1 cellular context compared by ENCODE assay signal in the genomic region with DNA sequence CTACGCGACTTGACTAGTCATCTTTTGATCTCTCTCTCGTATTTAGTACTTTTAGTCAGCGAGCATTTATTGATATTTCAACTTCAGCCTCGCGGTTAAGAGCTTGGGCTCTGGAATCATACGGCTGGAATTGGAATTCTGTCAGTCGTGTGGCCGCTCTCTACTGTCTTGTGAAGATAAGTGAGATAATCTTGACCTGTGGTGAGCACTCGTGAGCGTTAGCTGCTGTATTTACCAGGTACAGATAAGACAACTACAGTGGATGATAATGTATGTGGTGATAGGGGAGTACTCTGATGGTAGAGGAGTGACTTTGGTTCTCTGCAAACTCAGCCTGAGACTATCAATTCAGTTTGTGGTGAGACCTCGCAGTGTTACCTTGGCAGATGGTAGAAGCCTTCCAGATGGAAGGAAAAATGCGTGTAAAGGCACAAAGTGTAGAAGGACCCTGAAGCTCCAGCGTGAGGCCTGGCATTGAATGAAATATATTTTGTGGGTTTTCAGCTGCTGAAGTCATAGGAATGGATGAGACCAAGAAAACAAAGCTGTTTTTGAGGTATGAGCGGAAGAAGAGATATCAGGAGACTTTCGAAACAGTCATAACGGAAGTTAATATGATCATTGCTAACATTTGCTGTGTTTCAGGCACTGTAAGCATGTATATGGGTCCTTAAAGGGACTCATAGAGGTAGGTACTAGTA.
A peak's percentile ranks its signal among the peaks of the same experiment; 100 is the strongest.
TF ChIP-seq lines count a peak whose summit lies in the region.

No MANE protein-coding gene starts in this region.

TF ChIP-seq in K562, 482 proteins besides CTCF, POLR2A, EP300 and RAD21 (continued from another document and continues in another):
- TF ChIP-seq ETS2 (tag; IDR thresholded peaks at IDR 0.05; ENCODE audit: borderline replicate concordance, poor library complexity, severe bottlenecking) (no peak), DDX20 (tag; IDR thresholded peaks at IDR 0.05; ENCODE audit: low read depth) (peak; percentile 31; the same call in 1 of the 2 replicates), CHD1 (IDR thresholded peaks at IDR 0.05; ENCODE audit: low read length) (no peak), HDAC3 (IDR thresholded peaks at IDR 0.05; ENCODE audit: borderline replicate concordance, partially characterized antibody) (peak; percentile 78), BHLHE40 (IDR thresholded peaks at IDR 0.05; ENCODE audit: low read length) (peak; percentile 98), DMBX1 (CRISPR knock-in tag; IDR thresholded peaks at IDR 0.05; ENCODE audit: borderline replicate concordance) (peak; percentile 36; the same call in 1 of the 2 replicates), YY1 (IDR thresholded peaks at IDR 0.05; ENCODE audit: borderline replicate concordance in 1 of 3, control insufficient read depth in 1 of 3, extremely low read depth in 1 of 3, insufficient read depth in 3 of 3, insufficient read length in 1 of 3, insufficient replicate concordance in 2 of 3, low read depth in 1 of 3, low read length in 2 of 3) (no peak), PTBP1 (IDR thresholded peaks at IDR 0.05; ENCODE audit: low read depth, low read length) (no peak), NCOA1 (IDR thresholded peaks at IDR 0.05; ENCODE audit: low read depth) (no peak; the same call in 1 of the 2 replicates), MAFG (tag; conservative IDR thresholded peaks at IDR 0.05) (no peak), NR2F6 (CRISPR knock-in tag; IDR thresholded peaks at IDR 0.05) (no peak), SUPT5H (IDR thresholded peaks at IDR 0.05) (no peak), ELF1 (tag; IDR thresholded peaks at IDR 0.05) (no peak), NR4A1 (CRISPR knock-in tag; IDR thresholded peaks at IDR 0.05) (no peak), NR4A1 (tag; IDR thresholded peaks at IDR 0.05) (peak; percentile 30; the same call in 1 of the 2 replicates), CEBPB (tag; IDR thresholded peaks at IDR 0.05) (no peak; the same call in 1 of the 2 replicates), ZNF668 (CRISPR knock-in tag; IDR thresholded peaks at IDR 0.05) (no peak), TAF15 (IDR thresholded peaks at IDR 0.05; ENCODE audit: low read depth, low read length) (no peak), KLF10 (CRISPR knock-in tag; IDR thresholded peaks at IDR 0.05) (no peak), CBX2 (IDR thresholded peaks at IDR 0.05; ENCODE audit: insufficient read depth, low read length, poor library complexity, severe bottlenecking) (no peak), TAL1 (IDR thresholded peaks at IDR 0.05) (peak; percentile 94), MTF1 (CRISPR knock-in tag; IDR thresholded peaks at IDR 0.05; ENCODE audit: borderline replicate concordance) (no peak), STAG1 (CRISPR knock-in tag; IDR thresholded peaks at IDR 0.05; ENCODE audit: borderline replicate concordance) (no peak)
- TF ChIP-seq, protein P1, sequence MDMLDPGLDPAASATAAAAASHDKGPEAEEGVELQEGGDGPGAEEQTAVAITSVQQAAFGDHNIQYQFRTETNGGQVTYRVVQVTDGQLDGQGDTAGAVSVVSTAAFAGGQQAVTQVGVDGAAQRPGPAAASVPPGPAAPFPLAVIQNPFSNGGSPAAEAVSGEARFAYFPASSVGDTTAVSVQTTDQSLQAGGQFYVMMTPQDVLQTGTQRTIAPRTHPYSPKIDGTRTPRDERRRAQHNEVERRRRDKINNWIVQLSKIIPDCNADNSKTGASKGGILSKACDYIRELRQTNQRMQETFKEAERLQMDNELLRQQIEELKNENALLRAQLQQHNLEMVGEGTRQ (CRISPR knock-in tag; IDR thresholded peaks at IDR 0.05), result no peak
- TF ChIP-seq, protein P2, sequence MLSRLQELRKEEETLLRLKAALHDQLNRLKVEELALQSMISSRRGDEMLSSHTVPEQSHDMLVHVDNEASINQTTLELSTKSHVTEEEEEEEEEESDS (CRISPR knock-in tag; IDR thresholded peaks at IDR 0.05), result no peak
- TF ChIP-seq, protein P3, sequence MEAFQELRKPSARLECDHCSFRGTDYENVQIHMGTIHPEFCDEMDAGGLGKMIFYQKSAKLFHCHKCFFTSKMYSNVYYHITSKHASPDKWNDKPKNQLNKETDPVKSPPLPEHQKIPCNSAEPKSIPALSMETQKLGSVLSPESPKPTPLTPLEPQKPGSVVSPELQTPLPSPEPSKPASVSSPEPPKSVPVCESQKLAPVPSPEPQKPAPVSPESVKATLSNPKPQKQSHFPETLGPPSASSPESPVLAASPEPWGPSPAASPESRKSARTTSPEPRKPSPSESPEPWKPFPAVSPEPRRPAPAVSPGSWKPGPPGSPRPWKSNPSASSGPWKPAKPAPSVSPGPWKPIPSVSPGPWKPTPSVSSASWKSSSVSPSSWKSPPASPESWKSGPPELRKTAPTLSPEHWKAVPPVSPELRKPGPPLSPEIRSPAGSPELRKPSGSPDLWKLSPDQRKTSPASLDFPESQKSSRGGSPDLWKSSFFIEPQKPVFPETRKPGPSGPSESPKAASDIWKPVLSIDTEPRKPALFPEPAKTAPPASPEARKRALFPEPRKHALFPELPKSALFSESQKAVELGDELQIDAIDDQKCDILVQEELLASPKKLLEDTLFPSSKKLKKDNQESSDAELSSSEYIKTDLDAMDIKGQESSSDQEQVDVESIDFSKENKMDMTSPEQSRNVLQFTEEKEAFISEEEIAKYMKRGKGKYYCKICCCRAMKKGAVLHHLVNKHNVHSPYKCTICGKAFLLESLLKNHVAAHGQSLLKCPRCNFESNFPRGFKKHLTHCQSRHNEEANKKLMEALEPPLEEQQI (IDR thresholded peaks at IDR 0.05), result peak; percentile 61
- TF ChIP-seq, protein P4, sequence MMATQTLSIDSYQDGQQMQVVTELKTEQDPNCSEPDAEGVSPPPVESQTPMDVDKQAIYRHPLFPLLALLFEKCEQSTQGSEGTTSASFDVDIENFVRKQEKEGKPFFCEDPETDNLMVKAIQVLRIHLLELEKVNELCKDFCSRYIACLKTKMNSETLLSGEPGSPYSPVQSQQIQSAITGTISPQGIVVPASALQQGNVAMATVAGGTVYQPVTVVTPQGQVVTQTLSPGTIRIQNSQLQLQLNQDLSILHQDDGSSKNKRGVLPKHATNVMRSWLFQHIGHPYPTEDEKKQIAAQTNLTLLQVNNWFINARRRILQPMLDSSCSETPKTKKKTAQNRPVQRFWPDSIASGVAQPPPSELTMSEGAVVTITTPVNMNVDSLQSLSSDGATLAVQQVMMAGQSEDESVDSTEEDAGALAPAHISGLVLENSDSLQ (IDR thresholded peaks at IDR 0.05), result peak; percentile 34; the same call in 1 of the 2 replicates
- TF ChIP-seq, protein P5, sequence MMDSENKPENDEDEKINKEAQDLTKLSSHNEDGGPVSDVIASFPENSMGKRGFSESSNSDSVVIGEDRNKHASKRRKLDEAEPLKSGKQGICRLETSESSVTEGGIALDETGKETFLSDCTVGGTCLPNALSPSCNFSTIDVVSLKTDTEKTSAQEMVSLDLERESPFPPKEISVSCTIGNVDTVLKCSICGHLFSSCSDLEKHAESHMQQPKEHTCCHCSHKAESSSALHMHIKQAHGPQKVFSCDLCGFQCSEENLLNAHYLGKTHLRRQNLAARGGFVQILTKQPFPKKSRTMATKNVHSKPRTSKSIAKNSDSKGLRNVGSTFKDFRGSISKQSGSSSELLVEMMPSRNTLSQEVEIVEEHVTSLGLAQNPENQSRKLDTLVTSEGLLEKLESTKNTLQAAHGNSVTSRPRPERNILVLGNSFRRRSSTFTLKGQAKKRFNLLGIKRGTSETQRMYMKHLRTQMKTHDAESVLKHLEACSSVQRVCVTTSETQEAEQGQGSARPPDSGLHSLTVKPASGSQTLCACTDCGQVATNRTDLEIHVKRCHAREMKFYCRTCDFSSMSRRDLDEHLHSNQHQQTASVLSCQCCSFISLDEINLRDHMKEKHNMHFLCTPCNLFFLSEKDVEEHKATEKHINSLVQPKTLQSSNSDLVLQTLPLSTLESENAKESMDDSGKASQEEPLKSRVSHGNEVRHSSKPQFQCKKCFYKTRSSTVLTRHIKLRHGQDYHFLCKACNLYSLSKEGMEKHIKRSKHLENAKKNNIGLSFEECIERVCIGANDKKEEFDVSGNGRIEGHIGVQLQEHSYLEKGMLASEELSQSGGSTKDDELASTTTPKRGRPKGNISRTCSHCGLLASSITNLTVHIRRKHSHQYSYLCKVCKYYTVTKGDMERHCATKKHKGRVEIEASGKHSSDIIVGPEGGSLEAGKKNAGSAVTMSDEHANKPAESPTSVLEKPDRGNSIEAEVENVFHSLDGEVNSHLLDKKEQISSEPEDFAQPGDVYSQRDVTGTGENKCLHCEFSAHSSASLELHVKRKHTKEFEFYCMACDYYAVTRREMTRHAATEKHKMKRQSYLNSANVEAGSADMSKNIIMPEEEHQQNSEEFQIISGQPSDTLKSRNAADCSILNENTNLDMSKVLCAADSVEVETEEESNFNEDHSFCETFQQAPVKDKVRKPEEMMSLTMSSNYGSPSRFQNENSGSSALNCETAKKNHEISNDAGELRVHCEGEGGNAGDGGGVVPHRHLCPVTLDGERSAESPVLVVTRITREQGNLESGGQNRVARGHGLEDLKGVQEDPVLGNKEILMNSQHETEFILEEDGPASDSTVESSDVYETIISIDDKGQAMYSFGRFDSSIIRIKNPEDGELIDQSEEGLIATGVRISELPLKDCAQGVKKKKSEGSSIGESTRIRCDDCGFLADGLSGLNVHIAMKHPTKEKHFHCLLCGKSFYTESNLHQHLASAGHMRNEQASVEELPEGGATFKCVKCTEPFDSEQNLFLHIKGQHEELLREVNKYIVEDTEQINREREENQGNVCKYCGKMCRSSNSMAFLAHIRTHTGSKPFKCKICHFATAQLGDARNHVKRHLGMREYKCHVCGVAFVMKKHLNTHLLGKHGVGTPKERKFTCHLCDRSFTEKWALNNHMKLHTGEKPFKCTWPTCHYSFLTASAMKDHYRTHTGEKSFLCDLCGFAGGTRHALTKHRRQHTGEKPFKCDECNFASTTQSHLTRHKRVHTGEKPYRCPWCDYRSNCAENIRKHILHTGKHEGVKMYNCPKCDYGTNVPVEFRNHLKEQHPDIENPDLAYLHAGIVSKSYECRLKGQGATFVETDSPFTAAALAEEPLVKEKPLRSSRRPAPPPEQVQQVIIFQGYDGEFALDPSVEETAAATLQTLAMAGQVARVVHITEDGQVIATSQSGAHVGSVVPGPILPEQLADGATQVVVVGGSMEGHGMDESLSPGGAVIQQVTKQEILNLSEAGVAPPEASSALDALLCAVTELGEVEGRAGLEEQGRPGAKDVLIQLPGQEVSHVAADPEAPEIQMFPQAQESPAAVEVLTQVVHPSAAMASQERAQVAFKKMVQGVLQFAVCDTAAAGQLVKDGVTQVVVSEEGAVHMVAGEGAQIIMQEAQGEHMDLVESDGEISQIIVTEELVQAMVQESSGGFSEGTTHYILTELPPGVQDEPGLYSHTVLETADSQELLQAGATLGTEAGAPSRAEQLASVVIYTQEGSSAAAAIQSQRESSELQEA (IDR thresholded peaks at IDR 0.05; ENCODE audit: low read depth), result no peak
- TF ChIP-seq, protein P6, sequence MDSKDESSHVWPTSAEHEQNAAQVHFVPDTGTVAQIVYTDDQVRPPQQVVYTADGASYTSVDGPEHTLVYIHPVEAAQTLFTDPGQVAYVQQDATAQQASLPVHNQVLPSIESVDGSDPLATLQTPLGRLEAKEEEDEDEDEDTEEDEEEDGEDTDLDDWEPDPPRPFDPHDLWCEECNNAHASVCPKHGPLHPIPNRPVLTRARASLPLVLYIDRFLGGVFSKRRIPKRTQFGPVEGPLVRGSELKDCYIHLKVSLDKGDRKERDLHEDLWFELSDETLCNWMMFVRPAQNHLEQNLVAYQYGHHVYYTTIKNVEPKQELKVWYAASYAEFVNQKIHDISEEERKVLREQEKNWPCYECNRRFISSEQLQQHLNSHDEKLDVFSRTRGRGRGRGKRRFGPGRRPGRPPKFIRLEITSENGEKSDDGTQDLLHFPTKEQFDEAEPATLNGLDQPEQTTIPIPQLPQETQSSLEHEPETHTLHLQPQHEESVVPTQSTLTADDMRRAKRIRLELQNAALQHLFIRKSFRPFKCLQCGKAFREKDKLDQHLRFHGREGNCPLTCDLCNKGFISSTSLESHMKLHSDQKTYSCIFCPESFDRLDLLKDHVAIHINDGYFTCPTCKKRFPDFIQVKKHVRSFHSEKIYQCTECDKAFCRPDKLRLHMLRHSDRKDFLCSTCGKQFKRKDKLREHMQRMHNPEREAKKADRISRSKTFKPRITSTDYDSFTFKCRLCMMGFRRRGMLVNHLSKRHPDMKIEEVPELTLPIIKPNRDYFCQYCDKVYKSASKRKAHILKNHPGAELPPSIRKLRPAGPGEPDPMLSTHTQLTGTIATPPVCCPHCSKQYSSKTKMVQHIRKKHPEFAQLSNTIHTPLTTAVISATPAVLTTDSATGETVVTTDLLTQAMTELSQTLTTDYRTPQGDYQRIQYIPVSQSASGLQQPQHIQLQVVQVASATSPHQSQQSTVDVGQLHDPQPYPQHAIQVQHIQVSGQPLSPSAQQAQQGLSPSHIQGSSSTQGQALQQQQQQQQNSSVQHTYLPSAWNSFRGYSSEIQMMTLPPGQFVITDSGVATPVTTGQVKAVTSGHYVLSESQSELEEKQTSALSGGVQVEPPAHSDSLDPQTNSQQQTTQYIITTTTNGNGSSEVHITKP (IDR thresholded peaks at IDR 0.05; ENCODE audit: partially characterized antibody), result no peak
- TF ChIP-seq, protein P7, sequence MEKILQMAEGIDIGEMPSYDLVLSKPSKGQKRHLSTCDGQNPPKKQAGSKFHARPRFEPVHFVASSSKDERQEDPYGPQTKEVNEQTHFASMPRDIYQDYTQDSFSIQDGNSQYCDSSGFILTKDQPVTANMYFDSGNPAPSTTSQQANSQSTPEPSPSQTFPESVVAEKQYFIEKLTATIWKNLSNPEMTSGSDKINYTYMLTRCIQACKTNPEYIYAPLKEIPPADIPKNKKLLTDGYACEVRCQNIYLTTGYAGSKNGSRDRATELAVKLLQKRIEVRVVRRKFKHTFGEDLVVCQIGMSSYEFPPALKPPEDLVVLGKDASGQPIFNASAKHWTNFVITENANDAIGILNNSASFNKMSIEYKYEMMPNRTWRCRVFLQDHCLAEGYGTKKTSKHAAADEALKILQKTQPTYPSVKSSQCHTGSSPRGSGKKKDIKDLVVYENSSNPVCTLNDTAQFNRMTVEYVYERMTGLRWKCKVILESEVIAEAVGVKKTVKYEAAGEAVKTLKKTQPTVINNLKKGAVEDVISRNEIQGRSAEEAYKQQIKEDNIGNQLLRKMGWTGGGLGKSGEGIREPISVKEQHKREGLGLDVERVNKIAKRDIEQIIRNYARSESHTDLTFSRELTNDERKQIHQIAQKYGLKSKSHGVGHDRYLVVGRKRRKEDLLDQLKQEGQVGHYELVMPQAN (IDR thresholded peaks at IDR 0.05; ENCODE audit: borderline replicate concordance), result no peak
- TF ChIP-seq, protein P8, sequence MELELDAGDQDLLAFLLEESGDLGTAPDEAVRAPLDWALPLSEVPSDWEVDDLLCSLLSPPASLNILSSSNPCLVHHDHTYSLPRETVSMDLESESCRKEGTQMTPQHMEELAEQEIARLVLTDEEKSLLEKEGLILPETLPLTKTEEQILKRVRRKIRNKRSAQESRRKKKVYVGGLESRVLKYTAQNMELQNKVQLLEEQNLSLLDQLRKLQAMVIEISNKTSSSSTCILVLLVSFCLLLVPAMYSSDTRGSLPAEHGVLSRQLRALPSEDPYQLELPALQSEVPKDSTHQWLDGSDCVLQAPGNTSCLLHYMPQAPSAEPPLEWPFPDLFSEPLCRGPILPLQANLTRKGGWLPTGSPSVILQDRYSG (tag; conservative IDR thresholded peaks at IDR 0.05; ENCODE audit: low read depth), result no peak
- TF ChIP-seq, protein P9, sequence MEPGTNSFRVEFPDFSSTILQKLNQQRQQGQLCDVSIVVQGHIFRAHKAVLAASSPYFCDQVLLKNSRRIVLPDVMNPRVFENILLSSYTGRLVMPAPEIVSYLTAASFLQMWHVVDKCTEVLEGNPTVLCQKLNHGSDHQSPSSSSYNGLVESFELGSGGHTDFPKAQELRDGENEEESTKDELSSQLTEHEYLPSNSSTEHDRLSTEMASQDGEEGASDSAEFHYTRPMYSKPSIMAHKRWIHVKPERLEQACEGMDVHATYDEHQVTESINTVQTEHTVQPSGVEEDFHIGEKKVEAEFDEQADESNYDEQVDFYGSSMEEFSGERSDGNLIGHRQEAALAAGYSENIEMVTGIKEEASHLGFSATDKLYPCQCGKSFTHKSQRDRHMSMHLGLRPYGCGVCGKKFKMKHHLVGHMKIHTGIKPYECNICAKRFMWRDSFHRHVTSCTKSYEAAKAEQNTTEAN (CRISPR knock-in tag; IDR thresholded peaks at IDR 0.05), result no peak
